ENCODE assay signal across 1 cellular context in the genomic region with DNA sequence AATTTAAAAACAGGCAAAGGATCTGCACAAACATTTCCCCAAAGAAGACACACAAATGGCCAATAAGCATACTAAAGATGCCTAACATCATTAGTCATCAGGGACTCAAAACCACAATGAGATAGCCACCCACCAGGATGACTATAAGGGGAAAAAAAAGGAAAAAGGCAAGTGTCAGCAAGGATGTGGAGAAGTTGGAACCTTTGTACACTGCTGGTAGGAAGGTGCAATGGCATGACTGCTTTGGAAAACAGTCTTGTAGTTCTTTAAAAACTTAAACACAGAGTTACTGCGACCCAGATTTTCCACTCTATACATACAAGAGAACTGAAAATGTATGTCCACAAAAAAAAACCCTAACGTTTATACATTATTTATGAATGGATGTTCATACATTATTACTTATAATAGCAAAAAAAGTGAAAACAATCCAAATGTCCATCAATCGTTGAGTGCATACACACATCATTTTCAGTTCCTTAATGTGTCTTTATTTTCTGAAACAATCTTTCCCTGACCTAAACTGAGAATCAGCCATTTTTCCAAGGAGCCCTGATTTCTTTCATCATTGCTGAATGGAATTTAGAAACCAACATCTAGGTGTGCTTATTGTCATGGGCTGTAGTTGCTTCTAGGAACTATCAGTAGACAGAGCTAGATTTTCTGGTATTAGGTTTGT.
TF ChIP-seq lines count a peak whose summit lies in the region.

No MANE protein-coding gene starts in this region.

TF ChIP-seq in GM12878, 131 proteins besides CTCF, POLR2A, EP300 and RAD21 (continued from another document and continues in another):
- TF ChIP-seq ZBTB11 (CRISPR knock-in tag; IDR thresholded peaks at IDR 0.05) (no peak), NRF1 (conservative IDR thresholded peaks at IDR 0.05; ENCODE audit: low read depth, low read length) (no peak), RBBP5 (conservative IDR thresholded peaks at IDR 0.05) (no peak), ETV6 (conservative IDR thresholded peaks at IDR 0.05 in 1 of 2, IDR thresholded peaks at IDR 0.05 in 1 of 2; ENCODE audit: borderline replicate concordance in 1 of 2, low read depth in 1 of 2) (no peak), MAX (IDR thresholded peaks at IDR 0.05; ENCODE audit: low read depth, low read length) (no peak), SMAD1 (IDR thresholded peaks at IDR 0.05; ENCODE audit: low read depth, partially characterized antibody) (no peak), ZNF217 (IDR thresholded peaks at IDR 0.05) (no peak), WRNIP1 (IDR thresholded peaks at IDR 0.05; ENCODE audit: borderline replicate concordance, low read depth, low read length) (no peak), SMARCA5 (IDR thresholded peaks at IDR 0.05) (no peak), BHLHE40 (IDR thresholded peaks at IDR 0.05; ENCODE audit: borderline replicate concordance in 1 of 2, low read depth in 2 of 2, low read length in 1 of 2) (no peak), MYC (IDR thresholded peaks at IDR 0.05; ENCODE audit: insufficient read depth, insufficient read length, insufficient replicate concordance, low read length, severe bottlenecking) (no peak), ZNF622 (IDR thresholded peaks at IDR 0.05) (no peak), NFIC (IDR thresholded peaks at IDR 0.05; ENCODE audit: low read depth, low read length) (peak; percentile 39; the same call in 1 of the 2 replicates), SPI1 (IDR thresholded peaks at IDR 0.05; ENCODE audit: borderline replicate concordance, insufficient read depth, low read depth, low read length) (peak; percentile 44; the same call in 1 of the 2 replicates), CREB1 (IDR thresholded peaks at IDR 0.05; ENCODE audit: low read depth) (no peak), EGR1 (IDR thresholded peaks at IDR 0.05; ENCODE audit: borderline replicate concordance in 1 of 2, low read depth in 2 of 2, low read length in 2 of 2) (no peak), ZNF24 (IDR thresholded peaks at IDR 0.05) (no peak), KDM1A (IDR thresholded peaks at IDR 0.05; ENCODE audit: borderline replicate concordance) (no peak), SMC3 (IDR thresholded peaks at IDR 0.05; ENCODE audit: borderline replicate concordance, low read length) (no peak), NFYA (IDR thresholded peaks at IDR 0.05; ENCODE audit: borderline replicate concordance, low read depth, low read length) (no peak), FOS (IDR thresholded peaks at IDR 0.05; ENCODE audit: borderline replicate concordance, extremely low read depth, insufficient read length) (no peak), SRF (IDR thresholded peaks at IDR 0.05; ENCODE audit: low read depth in 2 of 2, low read length in 2 of 2) (no peak), RELB (IDR thresholded peaks at IDR 0.05; ENCODE audit: low read depth) (peak; percentile 44; the same call in 1 of the 2 replicates), REST (IDR thresholded peaks at IDR 0.05; ENCODE audit: low read depth, low read length) (no peak), PRDM15 (CRISPR knock-in tag; IDR thresholded peaks at IDR 0.05) (no peak), ATF2 (IDR thresholded peaks at IDR 0.05; ENCODE audit: low read length) (no peak), BMI1 (IDR thresholded peaks at IDR 0.05; ENCODE audit: borderline replicate concordance) (no peak), FOXK2 (IDR thresholded peaks at IDR 0.05) (no peak), TARDBP (IDR thresholded peaks at IDR 0.05; ENCODE audit: borderline replicate concordance) (no peak), ZNF384 (IDR thresholded peaks at IDR 0.05; ENCODE audit: borderline replicate concordance, low read depth, low read length) (no peak), EED (IDR thresholded peaks at IDR 0.05; ENCODE audit: low read depth) (0 out of 2 replicates have a peak, but pooled peaks have one; percentile 36)
- TF ChIP-seq, protein P1, sequence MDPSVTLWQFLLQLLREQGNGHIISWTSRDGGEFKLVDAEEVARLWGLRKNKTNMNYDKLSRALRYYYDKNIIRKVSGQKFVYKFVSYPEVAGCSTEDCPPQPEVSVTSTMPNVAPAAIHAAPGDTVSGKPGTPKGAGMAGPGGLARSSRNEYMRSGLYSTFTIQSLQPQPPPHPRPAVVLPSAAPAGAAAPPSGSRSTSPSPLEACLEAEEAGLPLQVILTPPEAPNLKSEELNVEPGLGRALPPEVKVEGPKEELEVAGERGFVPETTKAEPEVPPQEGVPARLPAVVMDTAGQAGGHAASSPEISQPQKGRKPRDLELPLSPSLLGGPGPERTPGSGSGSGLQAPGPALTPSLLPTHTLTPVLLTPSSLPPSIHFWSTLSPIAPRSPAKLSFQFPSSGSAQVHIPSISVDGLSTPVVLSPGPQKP (IDR thresholded peaks at IDR 0.05; ENCODE audit: low read depth, low read length): no peak
- TF ChIP-seq, protein P2, sequence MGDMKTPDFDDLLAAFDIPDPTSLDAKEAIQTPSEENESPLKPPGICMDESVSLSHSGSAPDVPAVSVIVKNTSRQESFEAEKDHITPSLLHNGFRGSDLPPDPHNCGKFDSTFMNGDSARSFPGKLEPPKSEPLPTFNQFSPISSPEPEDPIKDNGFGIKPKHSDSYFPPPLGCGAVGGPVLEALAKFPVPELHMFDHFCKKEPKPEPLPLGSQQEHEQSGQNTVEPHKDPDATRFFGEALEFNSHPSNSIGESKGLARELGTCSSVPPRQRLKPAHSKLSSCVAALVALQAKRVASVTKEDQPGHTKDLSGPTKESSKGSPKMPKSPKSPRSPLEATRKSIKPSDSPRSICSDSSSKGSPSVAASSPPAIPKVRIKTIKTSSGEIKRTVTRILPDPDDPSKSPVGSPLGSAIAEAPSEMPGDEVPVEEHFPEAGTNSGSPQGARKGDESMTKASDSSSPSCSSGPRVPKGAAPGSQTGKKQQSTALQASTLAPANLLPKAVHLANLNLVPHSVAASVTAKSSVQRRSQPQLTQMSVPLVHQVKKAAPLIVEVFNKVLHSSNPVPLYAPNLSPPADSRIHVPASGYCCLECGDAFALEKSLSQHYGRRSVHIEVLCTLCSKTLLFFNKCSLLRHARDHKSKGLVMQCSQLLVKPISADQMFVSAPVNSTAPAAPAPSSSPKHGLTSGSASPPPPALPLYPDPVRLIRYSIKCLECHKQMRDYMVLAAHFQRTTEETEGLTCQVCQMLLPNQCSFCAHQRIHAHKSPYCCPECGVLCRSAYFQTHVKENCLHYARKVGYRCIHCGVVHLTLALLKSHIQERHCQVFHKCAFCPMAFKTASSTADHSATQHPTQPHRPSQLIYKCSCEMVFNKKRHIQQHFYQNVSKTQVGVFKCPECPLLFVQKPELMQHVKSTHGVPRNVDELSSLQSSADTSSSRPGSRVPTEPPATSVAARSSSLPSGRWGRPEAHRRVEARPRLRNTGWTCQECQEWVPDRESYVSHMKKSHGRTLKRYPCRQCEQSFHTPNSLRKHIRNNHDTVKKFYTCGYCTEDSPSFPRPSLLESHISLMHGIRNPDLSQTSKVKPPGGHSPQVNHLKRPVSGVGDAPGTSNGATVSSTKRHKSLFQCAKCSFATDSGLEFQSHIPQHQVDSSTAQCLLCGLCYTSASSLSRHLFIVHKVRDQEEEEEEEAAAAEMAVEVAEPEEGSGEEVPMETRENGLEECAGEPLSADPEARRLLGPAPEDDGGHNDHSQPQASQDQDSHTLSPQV (IDR thresholded peaks at IDR 0.05): no peak
- TF ChIP-seq, protein P3, sequence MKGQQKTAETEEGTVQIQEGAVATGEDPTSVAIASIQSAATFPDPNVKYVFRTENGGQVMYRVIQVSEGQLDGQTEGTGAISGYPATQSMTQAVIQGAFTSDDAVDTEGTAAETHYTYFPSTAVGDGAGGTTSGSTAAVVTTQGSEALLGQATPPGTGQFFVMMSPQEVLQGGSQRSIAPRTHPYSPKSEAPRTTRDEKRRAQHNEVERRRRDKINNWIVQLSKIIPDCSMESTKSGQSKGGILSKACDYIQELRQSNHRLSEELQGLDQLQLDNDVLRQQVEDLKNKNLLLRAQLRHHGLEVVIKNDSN (IDR thresholded peaks at IDR 0.05; ENCODE audit: borderline replicate concordance, extremely low read length, insufficient read depth, low read depth, low read length): no peak
